ENCODE assay signal across 1 cellular context in genomic region chr12:100437038-100437841, GRCh38.
TF ChIP-seq lines count a peak whose summit lies in the region.

No MANE protein-coding gene starts in this region.

TF ChIP-seq in HepG2, 621 proteins besides CTCF, POLR2A, EP300 and RAD21 (continued from another document and continues in another):
- TF ChIP-seq GATAD2A (CRISPR knock-in tag; IDR thresholded peaks at IDR 0.05) = peak; percentile 99
- TF ChIP-seq ZNF317 (CRISPR knock-in tag; IDR thresholded peaks at IDR 0.05) = peak; percentile 76; the same call in 1 of the 2 replicates
- TF ChIP-seq NKX3-1 (CRISPR knock-in tag; IDR thresholded peaks at IDR 0.05) = 0 out of 2 replicates have a peak, but pooled peaks have one; percentile 45
- peak; percentile 88 for TF ChIP-seq HOXA3 (CRISPR knock-in tag; IDR thresholded peaks at IDR 0.05)
- peak; percentile 99 for TF ChIP-seq ARID5B (CRISPR knock-in tag; IDR thresholded peaks at IDR 0.05)
- TF ChIP-seq ZNF33B (CRISPR knock-in tag; IDR thresholded peaks at IDR 0.05) = 0 out of 2 replicates have a peak, but pooled peaks have one; percentile 67
- TF ChIP-seq NR3C1 (CRISPR knock-in tag; IDR thresholded peaks at IDR 0.05) = no peak
- no peak for TF ChIP-seq ZNF10 (CRISPR knock-in tag; IDR thresholded peaks at IDR 0.05; ENCODE audit: borderline replicate concordance, low read depth)
- TF ChIP-seq ZNF775 (CRISPR knock-in tag; IDR thresholded peaks at IDR 0.05; ENCODE audit: borderline replicate concordance) = no peak
- TF ChIP-seq GFI1 (CRISPR knock-in tag; IDR thresholded peaks at IDR 0.05; ENCODE audit: borderline replicate concordance) = peak; percentile 96
- TF ChIP-seq BRF2 (CRISPR knock-in tag; IDR thresholded peaks at IDR 0.05) = peak; percentile 59; the same call in 1 of the 2 replicates
- no peak for TF ChIP-seq KIAA2018 (CRISPR knock-in tag; IDR thresholded peaks at IDR 0.05; ENCODE audit: borderline replicate concordance)
- TF ChIP-seq SP1 (IDR thresholded peaks at IDR 0.05) = no peak
- TF ChIP-seq SP1 (CRISPR knock-in tag; IDR thresholded peaks at IDR 0.05) = no peak
- peak; percentile 87 for TF ChIP-seq MEIS2 (CRISPR knock-in tag; IDR thresholded peaks at IDR 0.05)
- TF ChIP-seq ZNF468 (CRISPR knock-in tag; IDR thresholded peaks at IDR 0.05) = no peak
- no peak for TF ChIP-seq ZNF260 (CRISPR knock-in tag; IDR thresholded peaks at IDR 0.05; ENCODE audit: borderline replicate concordance, low read depth)
- TF ChIP-seq SUZ12 (IDR thresholded peaks at IDR 0.05; ENCODE audit: low read depth, low read length) = no peak
- peak; percentile 92 for TF ChIP-seq NR2F2 (IDR thresholded peaks at IDR 0.05; ENCODE audit: borderline replicate concordance, low read depth)
- peak; percentile 99 for TF ChIP-seq ZBTB7B (CRISPR knock-in tag; IDR thresholded peaks at IDR 0.05)
- peak; percentile 79; the same call in 1 of the 2 replicates for TF ChIP-seq ZBTB34 (CRISPR knock-in tag; IDR thresholded peaks at IDR 0.05)
- TF ChIP-seq TP53 (CRISPR knock-in tag; conservative IDR thresholded peaks at IDR 0.05) = 0 out of 2 replicates have a peak, but pooled peaks have one; percentile 44
- TF ChIP-seq NR1H2 (CRISPR knock-in tag; IDR thresholded peaks at IDR 0.05; ENCODE audit: borderline replicate concordance, low read depth) = no peak
- TF ChIP-seq SIX1 (CRISPR knock-in tag; IDR thresholded peaks at IDR 0.05; ENCODE audit: borderline replicate concordance) = peak; percentile 81
- TF ChIP-seq MLLT10 (CRISPR knock-in tag; IDR thresholded peaks at IDR 0.05) = no peak
- TF ChIP-seq FOXJ3 (CRISPR knock-in tag; IDR thresholded peaks at IDR 0.05; ENCODE audit: borderline replicate concordance) = peak; percentile 99
- TF ChIP-seq ZNF598 (CRISPR knock-in tag; IDR thresholded peaks at IDR 0.05; ENCODE audit: borderline replicate concordance) = no peak
- no peak for TF ChIP-seq CCAR2 (optimal IDR thresholded peaks at IDR 0.05; ENCODE audit: low read depth, low read length)
- no peak for TF ChIP-seq KAT2B (IDR thresholded peaks at IDR 0.05; ENCODE audit: borderline replicate concordance, low read depth, low read length)
- TF ChIP-seq ARNT (IDR thresholded peaks at IDR 0.05) = no peak
- TF ChIP-seq ESRRA (CRISPR knock-in tag; IDR thresholded peaks at IDR 0.05; ENCODE audit: low read depth) = peak; percentile 88
- TF ChIP-seq ZNF761 (CRISPR knock-in tag; conservative IDR thresholded peaks at IDR 0.05) = no peak
- no peak for TF ChIP-seq NBN (conservative IDR thresholded peaks at IDR 0.05)
- no peak for TF ChIP-seq ZNF451 (CRISPR knock-in tag; IDR thresholded peaks at IDR 0.05)
- no peak for TF ChIP-seq ZNF343 (CRISPR knock-in tag; IDR thresholded peaks at IDR 0.05)
- no peak for TF ChIP-seq BRCA1 (CRISPR knock-in tag; IDR thresholded peaks at IDR 0.05)
- 0 out of 2 replicates have a peak, but pooled peaks have one; percentile 37 for TF ChIP-seq ZBTB26 (CRISPR knock-in tag; IDR thresholded peaks at IDR 0.05; ENCODE audit: borderline replicate concordance)
- no peak; the same call in 1 of the 2 replicates for TF ChIP-seq ZNF784 (CRISPR knock-in tag; IDR thresholded peaks at IDR 0.05; ENCODE audit: borderline replicate concordance)
- peak; percentile 33; the same call in 1 of the 2 replicates for TF ChIP-seq SMC3 (IDR thresholded peaks at IDR 0.05; ENCODE audit: low read length)
- no peak for TF ChIP-seq ISX (CRISPR knock-in tag; conservative IDR thresholded peaks at IDR 0.05)
- TF ChIP-seq ZNF3 (CRISPR knock-in tag; IDR thresholded peaks at IDR 0.05) = peak; percentile 66; the same call in 1 of the 2 replicates
- TF ChIP-seq NFE2L2 (IDR thresholded peaks at IDR 0.05; ENCODE audit: low read length) = no peak
- TF ChIP-seq MATR3 (CRISPR knock-in tag; IDR thresholded peaks at IDR 0.05) = no peak
- peak; percentile 90 for TF ChIP-seq TFE3 (CRISPR knock-in tag; IDR thresholded peaks at IDR 0.05)
- 0 out of 2 replicates have a peak, but pooled peaks have one; percentile 54 for TF ChIP-seq ZBTB42 (CRISPR knock-in tag; IDR thresholded peaks at IDR 0.05)
- no peak for TF ChIP-seq FOXK2 (IDR thresholded peaks at IDR 0.05)
- no peak for TF ChIP-seq FOXM1 (CRISPR knock-in tag; IDR thresholded peaks at IDR 0.05)
- TF ChIP-seq ZBTB44 (CRISPR knock-in tag; IDR thresholded peaks at IDR 0.05) = no peak
